21 cellular contexts compared by ENCODE assay signal in the genomic region with DNA sequence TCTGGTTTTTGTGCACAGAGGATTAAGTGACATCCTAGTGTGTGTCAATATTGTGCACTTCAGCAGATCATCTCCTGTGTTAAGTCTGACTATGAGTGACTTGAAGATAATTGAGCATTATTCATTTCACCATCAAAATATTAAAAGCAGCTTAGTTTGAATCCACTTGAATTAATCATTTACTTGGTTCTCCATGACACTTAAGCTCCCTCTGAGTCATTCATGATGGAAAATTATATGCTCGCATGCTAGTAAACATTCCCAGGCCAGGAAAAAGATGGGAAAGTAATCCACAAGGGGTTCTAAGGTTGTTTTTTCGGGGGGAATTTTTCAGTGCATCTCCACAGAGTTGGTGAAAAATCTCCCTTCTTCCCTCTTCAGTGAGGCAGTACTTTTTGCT.
DNase-seq lines count a peak whose midpoint lies in the region; ATAC-seq, FAIRE-seq and TF ChIP-seq lines count a peak whose summit lies in the region.
"Had no signal": no experiment of that assay in that cellular context is flagged by ENCODE, and none has a peak within 500 bp of the region (broad histone marks: within the 10 kb centered on the region; RNA-seq: fewer than 3 reads in every experiment).

No MANE protein-coding gene starts in this region.

- peak overlapping the region; percentile 38; the same call in 1 of the 2 replicates for H4K5ac ChIP-seq in IMR-90 (ENCODE audit: low read depth, low read length)

- ATAC-seq in IMR-90 (ENCODE audit: low read depth) (no peak), HepG2 (no peak), HG02798 (IDR thresholded peaks at IDR 0.05; ENCODE audit: poor library complexity, unreplicated experiment) (no peak)
- ATAC-seq: activated CD8-positive, alpha-beta T cell treated with anti-CD3 and anti-CD28 coated beads for 36 hours; WTC11 had no signal

- H3K4me2 ChIP-seq in IMR-90 (ENCODE audit: low read depth, low read length) (no peak overlapping the region; the same call in 1 of the 2 replicates), HepG2 (ENCODE audit: low read depth, low read length) (0 out of 2 replicates have a peak overlapping the region, but pooled peaks have one; percentile 18)

- no peak overlapping the region; the same call in 1 of the 2 replicates for H3K14ac ChIP-seq in IMR-90 (replicated peaks; ENCODE audit: low read depth, low read length)

- no peaks in the 10 kb centered on the region for H3K79me2 ChIP-seq in HepG2 (ENCODE audit: insufficient read depth, low read length)

- H2BK5ac ChIP-seq in IMR-90 (ENCODE audit: low read depth, low read length, poor library complexity, severe bottlenecking), result peak overlapping the region; percentile 68

- H3K36me3 ChIP-seq in IMR-90 (ENCODE audit: control insufficient read depth, insufficient read depth, low read length) (no peaks in the 10 kb centered on the region), adipocyte (ENCODE audit: control insufficient read depth, insufficient read depth, low read length, severe bottlenecking) (no peaks in the 10 kb centered on the region), HepG2 (replicated peaks in 1 of 2; ENCODE audit: control insufficient read depth in 1 of 2, insufficient read depth in 2 of 2, low read length in 2 of 2) (no peaks in the 10 kb centered on the region)
- H3K36me3 ChIP-seq: right lobe of liver had no signal

- intact Hi-C loops in IMR-90 (cut with micrococcal nuclease), result loop anchor here (5.0 kb wide), 2 partner anchors 167 to 327 kb away; a partner anchor contains a TSS
- intact Hi-C loops in HepG2 (cut with micrococcal nuclease; ENCODE audit: unreplicated experiment), result no loop called here

- H4K8ac ChIP-seq in IMR-90 (ENCODE audit: low read depth in 2 of 2, low read length in 2 of 2), result peak overlapping the region in 1 of 2 experiments; percentile 50; a peak in 1 of 4 replicates

- no peak overlapping the region for H2AK9ac ChIP-seq in IMR-90 (replicated peaks; ENCODE audit: low read depth, low read length, poor library complexity)

- no peak overlapping the region for H2AK5ac ChIP-seq in IMR-90 (ENCODE audit: low read depth, low read length)

- peak overlapping the region; percentile 36; the same call in 1 of the 2 replicates for H3K18ac ChIP-seq in IMR-90 (ENCODE audit: low read depth, low read length)

- in situ Hi-C loops in IMR-90 (cut with MboI; ENCODE audit: low sequenced_read_pairs), result no loop called here
- in situ Hi-C loops in HepG2 (cut with HindIII; ENCODE audit: extremely low pct_ligation_motif_present, low pct_unique_long_range_greater_than_20kb), result no loop called here
- in situ Hi-C loops in G401 (cut with HindIII; ENCODE audit: low sequenced_read_pairs), result no loop called here

- H3K9me3 ChIP-seq in IMR-90 (ENCODE audit: control insufficient read depth, insufficient read depth, low read length) (no peaks in the 10 kb centered on the region), adipocyte (ENCODE audit: control insufficient read depth, low read length) (peaks cover 22% of the 10 kb centered on the region), HepG2 (ENCODE audit: low read length) (peaks cover 6% of the 10 kb centered on the region; the same call in 1 of the 2 replicates)
- H3K9me3 ChIP-seq: right lobe of liver had no signal

- H2BK20ac ChIP-seq in IMR-90 (ENCODE audit: low read depth, low read length), result peak overlapping the region; percentile 45

- peak overlapping the region; percentile 77; the same call in 1 of the 3 replicates for H2BK15ac ChIP-seq in IMR-90 (ENCODE audit: low read depth, low read length)

- H3K4me3 ChIP-seq in IMR-90 (ENCODE audit: insufficient read depth, low read depth, low read length) (no peak overlapping the region), adipocyte (ENCODE audit: low read length) (peak overlapping the region; percentile 34), HepG2 (replicated peaks in 1 of 3; ENCODE audit: insufficient read depth in 1 of 3, low read depth in 2 of 3, low read length in 3 of 3) (no peak overlapping the region)
- H3K4me3 ChIP-seq: right lobe of liver had no signal

- TF ChIP-seq EP300 in HepG2 (IDR thresholded peaks at IDR 0.05; ENCODE audit: low read depth in 2 of 2, low read length in 2 of 2), result no peak
- TF ChIP-seq EP300 in HepG2 (CRISPR knock-in tag; IDR thresholded peaks at IDR 0.05; ENCODE audit: borderline replicate concordance), result no peak

- TF ChIP-seq RAD21 in IMR-90 (IDR thresholded peaks at IDR 0.05; ENCODE audit: low read length), result no peak
- no peak for TF ChIP-seq RAD21 in HepG2 (CRISPR knock-in tag; IDR thresholded peaks at IDR 0.05)

- TF ChIP-seq CTCF in IMR-90 (conservative IDR thresholded peaks at IDR 0.05; ENCODE audit: low read depth, low read length) (no peak), HepG2 (CRISPR knock-in tag; IDR thresholded peaks at IDR 0.05) (no peak), RWPE1 (conservative IDR thresholded peaks at IDR 0.05; ENCODE audit: low read depth) (no peak), D721Med (IDR thresholded peaks at IDR 0.05; ENCODE audit: insufficient read depth, missing control alignments) (no peak)

- CTCF ChIA-PET in IMR-90 (lab: Yijun Ruan, JAX) (no interaction called here), HepG2 (lab: Yijun Ruan, JAX; ENCODE audit: low intra/inter-chr PET ratio, low total read pairs) (no interaction called here), RWPE1 (lab: Yijun Ruan, JAX) (interaction anchor here (0.6 kb wide), 1 partner anchor 438 kb away, joined by 3 read pairs; no protein-coding TSS in a partner anchor)

- dilution Hi-C loops in IMR-90 (cut with HindIII; ENCODE audit: low sequenced_read_pairs, unreplicated experiment), result no loop called here

- no peak overlapping the region for H3K23ac ChIP-seq in IMR-90 (ENCODE audit: low read depth, low read length)

- H3K9me1 ChIP-seq in IMR-90 (ENCODE audit: insufficient read depth, low read length), result peaks cover 3% of the 10 kb centered on the region; the same call in 1 of the 2 replicates

- POLR2A ChIA-PET in IMR-90 (lab: Charles Lee; ENCODE audit: unreplicated experiment), result no interaction called here
- POLR2A ChIA-PET in HepG2 (lab: Yijun Ruan, JAX), result no interaction called here
- POLR2A ChIA-PET in RWPE1 (lab: Yijun Ruan, JAX; ENCODE audit: low non-redundant PET), result no interaction called here

- H3K9ac ChIP-seq in IMR-90 (ENCODE audit: low read depth, low read length) (no peak overlapping the region), adipocyte (ENCODE audit: low read length) (no peak overlapping the region), HepG2 (ENCODE audit: insufficient read depth, low read depth, low read length) (no peak overlapping the region)

- H4K91ac ChIP-seq in IMR-90 (ENCODE audit: insufficient read depth, low read depth, low read length), result peak overlapping the region; percentile 47; the same call in 1 of the 2 replicates

- H2BK120ac ChIP-seq in IMR-90 (ENCODE audit: low read depth, low read length), result peak overlapping the region; percentile 45

- H3K27ac ChIP-seq in IMR-90 (ENCODE audit: insufficient read depth, low read length) (peak overlapping the region; percentile 78; the same call in 1 of the 2 replicates), HepG2 (ENCODE audit: extremely low read length, insufficient read depth, low read length) (peak overlapping the region; percentile 46), RWPE1 (no peak overlapping the region)
- H3K27ac ChIP-seq: right lobe of liver had no signal

- TF ChIP-seq POLR2A in IMR-90 (IDR thresholded peaks at IDR 0.05; ENCODE audit: low read depth, low read length), result no peak
- TF ChIP-seq POLR2A in HepG2 (IDR thresholded peaks at IDR 0.05; ENCODE audit: insufficient read depth in 1 of 2, low read depth in 2 of 2, low read length in 2 of 2), result no peak

- WGBS in IMR-90 (ENCODE audit: extremely low coverage in 2 of 2, insufficient read length in 1 of 2), 2 experiments, result no CpG with 5 or more reads among the region's 2 CpGs
- 19% methylated on average over 2 of the region's 2 CpGs for WGBS in HepG2 (ENCODE audit: low lambda C conversion rate)

- H3K27me3 ChIP-seq in IMR-90 (ENCODE audit: control insufficient read depth, insufficient read depth, low read length) (no peaks in the 10 kb centered on the region), adipocyte (replicated peaks; ENCODE audit: control insufficient read depth, insufficient read depth, low read length) (no peaks in the 10 kb centered on the region), HepG2 (ENCODE audit: control insufficient read depth in 1 of 2, insufficient read depth in 2 of 2, low read length in 2 of 2) (no peaks in the 10 kb centered on the region)
- H3K27me3 ChIP-seq: right lobe of liver had no signal

- H4K20me1 ChIP-seq in IMR-90 (ENCODE audit: insufficient read depth, low read length) (no peaks in the 10 kb centered on the region), HepG2 (ENCODE audit: insufficient read depth, low read length) (no peaks in the 10 kb centered on the region)

- FAIRE-seq in HepG2 (lab: Jason Lieb, UNC) (no peak), D721Med (lab: Jason Lieb, UNC) (no peak)
- FAIRE-seq: GM18507 had no signal

- H2AFZ ChIP-seq in IMR-90 (replicated peaks; ENCODE audit: low read length, poor library complexity) (no peak overlapping the region), HepG2 (ENCODE audit: low read length) (no peak overlapping the region)

- H3K79me1 ChIP-seq in IMR-90 (ENCODE audit: low read depth in 1 of 2, low read length in 2 of 2), result no peaks in the 10 kb centered on the region

- peak; percentile 23 for DNase-seq in AG08395 (ENCODE audit: low spot score)
- DNase-seq in IMR-90, result peak; percentile 39
- no peak for DNase-seq in adipocyte (ENCODE audit: low read depth)
- no peak for DNase-seq in HepG2 (ENCODE audit: low spot score)
- DNase-seq in RWPE1 (ENCODE audit: low spot score), result no peak
- DNase-seq in D721Med (ENCODE audit: insufficient read length, low spot score), result no peak
- no peak for DNase-seq in G401 (ENCODE audit: low spot score)
- DNase-seq: activated CD8-positive, alpha-beta T cell treated with anti-CD3 and anti-CD28 coated beads for 36 hours; DMS 273 treated with DMSO at 0.1 percent for 48 hours; effector memory CD4-positive, alpha-beta T cell; H9; NCI-H1417 treated with DMSO at 0.1 percent for 48 hours; NCI-H345; nucleus accumbens; SHP77 treated with DMSO at 0.1 percent for 48 hours; stimulated activated CD4-positive, alpha-beta T cell treated with anti-CD3 and anti-CD28 coated beads, Interleukin-2, amount 100 ng/mL, for 48 hours; substantia nigra had no signal

- H3K4me1 ChIP-seq in IMR-90 (ENCODE audit: control insufficient read depth, insufficient read depth, low read length) (peaks cover 6% of the 10 kb centered on the region; the same call in 1 of the 2 replicates), adipocyte (ENCODE audit: control insufficient read depth, insufficient read depth, low read length) (peaks cover 17% of the 10 kb centered on the region), HepG2 (ENCODE audit: insufficient read depth, low read length) (peaks cover 35% of the 10 kb centered on the region)

- H3K56ac ChIP-seq in IMR-90 (ENCODE audit: extremely low read depth, insufficient read depth, low read length), result peak overlapping the region; percentile 31; the same call in 1 of the 2 replicates

- peak overlapping the region; percentile 51; the same call in 1 of the 2 replicates for H3K4ac ChIP-seq in IMR-90 (ENCODE audit: low read depth, low read length)

- BruUV-seq in IMR-90 (replicated peaks; lab: Mats Ljungman, UMichigan) (no TSS peak), HepG2 (replicated peaks; lab: Mats Ljungman, UMichigan) (no TSS peak)

TF ChIP-seq in IMR-90, 13 proteins besides CTCF, POLR2A, EP300 and RAD21 (continues in another document):
- TF ChIP-seq RFX5 (IDR thresholded peaks at IDR 0.05; ENCODE audit: low read depth, low read length), result no peak

Comparison
In these comparisons a context has a peak if more than half of its experiments do, and no peak if none do; other contexts are left out.
1. DNase-seq: peak in AG08395 (single experiment) and IMR-90 (single experiment); none in adipocyte (single experiment), HepG2 (single experiment), RWPE1 (single experiment), D721Med (single experiment) and G401 (single experiment).